11 cellular contexts compared by ENCODE assay signal in genomic region chr11:45933131-45933821, GRCh38. TPM values are rescaled to one million over a fixed set of nuclear protein-coding genes. Genes with fewer than 3 reads are reported as not detected.
DNase-seq lines count a peak whose midpoint lies in the region; ATAC-seq and TF ChIP-seq lines count a peak whose summit lies in the region.
"Had no signal": no experiment of that assay in that cellular context is flagged by ENCODE, and none has a peak within 500 bp of the region (broad histone marks: within the 10 kb centered on the region; RNA-seq: fewer than 3 reads in every experiment).

No MANE protein-coding gene starts in this region.

- intact Hi-C loops in heart right ventricle (cut with DNase I): no loop called here
- intact Hi-C loops in PC-9 (cut with micrococcal nuclease; ENCODE audit: unreplicated experiment): no loop called here

- no peaks in the 10 kb centered on the region for H3K79me2 ChIP-seq in PC-9 (ENCODE audit: low read depth)

- WGBS in heart right ventricle, 2 donors: 82 to 85% methylated on average over 15 of the region's 15 CpGs
- 94% methylated on average over 15 of the region's 15 CpGs for WGBS in thymus

- TF ChIP-seq CTCF in cardiac muscle cell (IDR thresholded peaks at IDR 0.05; ENCODE audit: low read depth, low read length): no peak
- no peak for TF ChIP-seq CTCF in heart right ventricle (IDR thresholded peaks at IDR 0.05)
- no peak for TF ChIP-seq CTCF in PC-9 (conservative IDR thresholded peaks at IDR 0.05)
- TF ChIP-seq CTCF in fibroblast of the aortic adventitia (IDR thresholded peaks at IDR 0.05; ENCODE audit: insufficient read depth, low read length): no peak

- H3K27me3 ChIP-seq in cardiac muscle cell: no peaks in the 10 kb centered on the region
- no peaks in the 10 kb centered on the region for H3K27me3 ChIP-seq in heart right ventricle
- H3K27me3 ChIP-seq in PC-9 (ENCODE audit: insufficient read depth, low read depth): no peaks in the 10 kb centered on the region
- H3K27me3 ChIP-seq in thymus (ENCODE audit: control insufficient read depth, insufficient read depth): no peaks in the 10 kb centered on the region

- H4K20me1 ChIP-seq in PC-9 (ENCODE audit: insufficient read depth): 0 out of 2 replicates have a peak, but pooled peaks cover 4% of the 10 kb centered on the region

- POLR2A ChIA-PET in PC-9 (lab: Charles Lee; ENCODE audit: unreplicated experiment): no interaction called here

- H3K9me3 ChIP-seq in cardiac muscle cell (ENCODE audit: low read depth) (no peaks in the 10 kb centered on the region), heart right ventricle (no peaks in the 10 kb centered on the region), PC-9 (ENCODE audit: insufficient read depth, low read depth) (no peaks in the 10 kb centered on the region), thymus (ENCODE audit: control insufficient read depth) (no peaks in the 10 kb centered on the region)

- H3K4me2 ChIP-seq in PC-9: no peak overlapping the region

- CTCF ChIA-PET in PC-9 (lab: Charles Lee): interaction anchor here (0.6 kb wide), 1 partner anchor 18 kb away, joined by 3 read pairs; no protein-coding TSS in a partner anchor

- H3K4me1 ChIP-seq in cardiac muscle cell (ENCODE audit: low read depth): peaks cover 11% of the 10 kb centered on the region
- peaks cover 0 to 24% (median 13%) of the 10 kb centered on the region in 9 donors for H3K4me1 ChIP-seq in heart right ventricle
- 0 out of 2 replicates have a peak, but pooled peaks cover 4% of the 10 kb centered on the region for H3K4me1 ChIP-seq in PC-9 (replicated peaks; ENCODE audit: insufficient read depth)
- H3K4me1 ChIP-seq in thymus (ENCODE audit: control insufficient read depth, insufficient read depth, low read length): peaks cover 8% of the 10 kb centered on the region

- ATAC-seq in heart right ventricle: no peak

- H3K9me2 ChIP-seq in PC-9 (ENCODE audit: insufficient read depth): no peaks in the 10 kb centered on the region

- DNase-seq in cardiac muscle cell (ENCODE audit: low read depth in 1 of 2, low spot score in 1 of 2) (peak in 1 of 2 donors; percentile 15), heart right ventricle (no peak), PC-9 (no peak), fibroblast of the aortic adventitia (ENCODE audit: low read depth) (peak; percentile 28), HPDE6-E6E7 (ENCODE audit: extremely low spot score) (no peak), dermis blood vessel endothelial cell (no peak)
- no peak for DNase-seq in activated CD4-positive, CD25-positive, alpha-beta regulatory T cell treated with anti-CD3 and anti-CD28 coated beads, Interleukin-2, amount 50 U/mL, for 72 hours
- DNase-seq: stimulated activated naive CD4-positive, alpha-beta T cell; WERI-Rb-1 had no signal

- peak overlapping the region; percentile 84 for H3K27ac ChIP-seq in cardiac muscle cell
- H3K27ac ChIP-seq in heart right ventricle: no peak overlapping the region
- H3K27ac ChIP-seq in PC-9: no peak overlapping the region
- peak overlapping the region; percentile 32 for H3K27ac ChIP-seq in thymus (ENCODE audit: low read depth)
- H3K27ac ChIP-seq: WERI-Rb-1 had no signal

- BruUV-seq in PC-9 (replicated peaks; lab: Mats Ljungman, UMichigan): TSS peak; percentile 10

- no peak overlapping the region for H2AFZ ChIP-seq in PC-9

- H3K36me3 ChIP-seq in cardiac muscle cell (peaks cover 46% of the 10 kb centered on the region), heart right ventricle (peaks cover 0 to 75% (median 36%) of the 10 kb centered on the region in 9 donors), PC-9 (ENCODE audit: low read depth) (0 out of 2 replicates have a peak, but pooled peaks cover 3% of the 10 kb centered on the region), thymus (ENCODE audit: control insufficient read depth, insufficient read depth) (peaks cover 57% of the 10 kb centered on the region)

- no peak overlapping the region for H3K4me3 ChIP-seq in cardiac muscle cell
- no peak overlapping the region for H3K4me3 ChIP-seq in heart right ventricle
- H3K4me3 ChIP-seq in PC-9: no peak overlapping the region
- no peak overlapping the region for H3K4me3 ChIP-seq in fibroblast of the aortic adventitia (ENCODE audit: low read depth, low read length)
- no peak overlapping the region for H3K4me3 ChIP-seq in thymus (ENCODE audit: low read length)

- H3F3A ChIP-seq in PC-9 (ENCODE audit: insufficient read depth, low read depth): no peaks in the 10 kb centered on the region

RNA-seq across cellular contexts. Expression of gene LARGE2, which starts 10.8 kb away (rescaled TPM):
- total RNA-seq in cardiac muscle cell: 4.9 and 5.8 TPM in 2 replicates
- 4.5 and 9.2 TPM in 2 replicates for polyA plus RNA-seq in cardiac muscle cell
- under 1 TPM in 1 of 10 donors, not detected in 9; 0.42 TPM for total RNA-seq in heart right ventricle
- under 1 TPM in 1 of 2 donors, not detected in 1; 0.23 TPM for polyA plus RNA-seq in heart right ventricle
- total RNA-seq in PC-9 (2021): 1.4 and 2.6 TPM in 2 replicates
- total RNA-seq in fibroblast of the aortic adventitia (ENCODE audit: low replicate concordance): not detected in 2 replicates
- 12.2 TPM for polyA plus RNA-seq in thymus
- total RNA-seq in dermis blood vessel endothelial cell: not detected in 2 replicates
- polyA plus RNA-seq: aorta had no signal

RNA-seq across cellular contexts. Expression of gene PEX16, which starts 15.6 kb away (rescaled TPM):
- total RNA-seq in cardiac muscle cell: 39.9 and 43.0 TPM in 2 replicates
- 29.0 and 38.9 TPM in 2 replicates for polyA plus RNA-seq in cardiac muscle cell
- total RNA-seq in heart right ventricle: 10 to 100 TPM; 10.8 to 17.8 (median 13.6) TPM
- polyA plus RNA-seq in heart right ventricle: 10 to 100 TPM; 20.1 to 25.4 TPM
- 35.8 and 48.6 TPM in 2 replicates for total RNA-seq in PC-9 (2021)
- total RNA-seq in fibroblast of the aortic adventitia (ENCODE audit: low replicate concordance): 14.6 and 24.0 TPM in 2 replicates
- polyA plus RNA-seq in thymus: 46.0 TPM
- 28.9 and 33.4 TPM in 2 replicates for total RNA-seq in dermis blood vessel endothelial cell

RNA-seq across cellular contexts. Expression of gene FREY1, which starts 26.2 kb away (rescaled TPM):
- 2.1 and 2.7 TPM in 2 replicates for total RNA-seq in cardiac muscle cell
- 0.42 TPM in 1 of 2 replicates, not detected in the other for polyA plus RNA-seq in cardiac muscle cell
- under 1 TPM in 3 of 10 donors, not detected in 7; 0.38 to 0.55 (median 0.39) TPM for total RNA-seq in heart right ventricle
- polyA plus RNA-seq in heart right ventricle: under 1 TPM; 0.22 to 0.59 TPM
- total RNA-seq in PC-9 (2021): 2.2 and 4.2 TPM in 2 replicates
- 1.6 TPM in 1 of 2 replicates, not detected in the other for total RNA-seq in fibroblast of the aortic adventitia (ENCODE audit: low replicate concordance)
- polyA plus RNA-seq in thymus: 0.62 TPM
- total RNA-seq in dermis blood vessel endothelial cell: 0.70 and 0.85 TPM in 2 replicates
- polyA plus RNA-seq: aorta had no signal

RNA-seq across cellular contexts. Expression of gene MAPK8IP1, which starts 47.8 kb away (rescaled TPM):
- 12.6 and 19.1 TPM in 2 replicates for total RNA-seq in cardiac muscle cell
- polyA plus RNA-seq in cardiac muscle cell: 3.9 and 7.4 TPM in 2 replicates
- 1 to 10 TPM; 4.4 to 8.0 (median 6.5) TPM for total RNA-seq in heart right ventricle
- polyA plus RNA-seq in heart right ventricle: 1 to 10 TPM; 2.6 to 3.1 TPM
- 13.6 and 18.8 TPM in 2 replicates for total RNA-seq in PC-9 (2021)
- total RNA-seq in fibroblast of the aortic adventitia (ENCODE audit: low replicate concordance): 8.0 and 8.1 TPM in 2 replicates
- 2.1 TPM for polyA plus RNA-seq in thymus
- 2.2 and 3.1 TPM in 2 replicates for total RNA-seq in dermis blood vessel endothelial cell

Comparison
In these comparisons a context has a peak if more than half of its experiments do, and no peak if none do; other contexts are left out.
1. H3K27ac ChIP-seq: peak in cardiac muscle cell (single experiment) and thymus (single experiment); none in heart right ventricle (0 of 10) and PC-9 (single experiment).